21 cellular contexts compared by ENCODE assay signal in the genomic region with DNA sequence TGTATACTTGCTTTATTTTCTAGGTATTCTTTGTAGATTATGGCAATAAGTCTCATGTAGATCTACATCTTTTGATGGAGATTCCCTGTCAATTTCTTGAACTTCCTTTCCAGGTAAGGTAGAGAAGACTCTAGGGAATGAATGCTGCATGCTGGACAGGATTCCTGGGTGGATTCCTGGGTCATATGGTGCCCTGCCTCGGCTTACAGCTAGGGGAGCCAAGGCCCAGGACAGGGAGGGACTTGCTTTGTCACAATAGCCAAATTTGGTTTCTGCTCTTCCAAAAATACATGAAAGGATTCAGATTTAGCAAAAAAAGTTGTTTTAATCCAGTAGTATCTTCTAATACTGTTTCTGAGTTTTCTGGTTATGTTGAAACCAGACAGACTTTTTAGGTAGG. TPM values are rescaled to one million over a fixed set of nuclear protein-coding genes. Genes with fewer than 3 reads are reported as not detected.
DNase-seq lines count a peak whose midpoint lies in the region; ATAC-seq and TF ChIP-seq lines count a peak whose summit lies in the region.
"Had no signal": no experiment of that assay in that cellular context is flagged by ENCODE, and none has a peak within 500 bp of the region (broad histone marks: within the 10 kb centered on the region; RNA-seq: fewer than 3 reads in every experiment).

No MANE protein-coding gene starts in this region.

- no peak overlapping the region for H3K27ac Mint-ChIP-seq in progenitor cell of endocrine pancreas
- no peak overlapping the region for H3K27ac Mint-ChIP-seq in CD4-positive, alpha-beta T cell
- H3K27ac Mint-ChIP-seq: CD8-positive, alpha-beta memory T cell had no signal

- H3K36me3 ChIP-seq in WERI-Rb-1, result no peaks in the 10 kb centered on the region

- no peaks in the 10 kb centered on the region for H3K36me3 Mint-ChIP-seq in progenitor cell of endocrine pancreas (ENCODE audit: insufficient read depth)
- no peaks in the 10 kb centered on the region for H3K36me3 Mint-ChIP-seq in CD4-positive, alpha-beta T cell (ENCODE audit: low read depth)
- H3K36me3 Mint-ChIP-seq: CD8-positive, alpha-beta memory T cell had no signal

- TF ChIP-seq CTCF in GM12864 (IDR thresholded peaks at IDR 0.05; ENCODE audit: low read depth, low read length, missing control alignments), result peak; percentile 3
- peak; percentile 50 for TF ChIP-seq CTCF in WERI-Rb-1 (IDR thresholded peaks at IDR 0.05; ENCODE audit: low read depth, low read length)
- TF ChIP-seq CTCF in epithelial cell of proximal tubule (conservative IDR thresholded peaks at IDR 0.05; ENCODE audit: low read depth, low read length), result peak; percentile 12
- TF ChIP-seq CTCF in progenitor cell of endocrine pancreas (IDR thresholded peaks at IDR 0.05; ENCODE audit: unreplicated experiment), result peak; percentile 32
- TF ChIP-seq CTCF in CD4-positive, alpha-beta T cell (IDR thresholded peaks at IDR 0.05), result no peak

- peaks cover 13% of the 10 kb centered on the region for H3K27me3 Mint-ChIP-seq in progenitor cell of endocrine pancreas
- peaks cover 18% of the 10 kb centered on the region for H3K27me3 Mint-ChIP-seq in CD4-positive, alpha-beta T cell

- CTCF ChIA-PET in CD4-positive, alpha-beta T cell (lab: Charles Lee), result no interaction called here

- intact Hi-C loops in CD4-positive, alpha-beta T cell (cut with DNase I, micrococcal nuclease), result no loop called here

- H3K4me1 Mint-ChIP-seq in progenitor cell of endocrine pancreas (ENCODE audit: low read depth), result no peaks in the 10 kb centered on the region
- no peaks in the 10 kb centered on the region for H3K4me1 Mint-ChIP-seq in CD4-positive, alpha-beta T cell (ENCODE audit: low read depth)
- H3K4me1 Mint-ChIP-seq: CD8-positive, alpha-beta memory T cell had no signal

- H3K4me3 ChIP-seq in GM12864 (ENCODE audit: low read depth, low read length) (no peak overlapping the region), WERI-Rb-1 (ENCODE audit: low read depth, low read length) (no peak overlapping the region), epithelial cell of proximal tubule (ENCODE audit: low read depth, low read length) (no peak overlapping the region)
- H3K4me3 ChIP-seq: BLaER1 treated with 17β-estradiol and CSF1 and Interleukin-3, amounts not matched to agents 10 nM and 100 nM had no signal

- POLR2A ChIA-PET in CD4-positive, alpha-beta T cell (lab: Charles Lee), result no interaction called here

- H3K9me3 ChIP-seq in WERI-Rb-1 (ENCODE audit: severe bottlenecking), result no peaks in the 10 kb centered on the region
- no peaks in the 10 kb centered on the region for H3K9me3 ChIP-seq in CD4-positive, alpha-beta T cell (ENCODE audit: control insufficient read depth, low read length)
- H3K9me3 ChIP-seq: BLaER1 treated with 17β-estradiol and CSF1 and Interleukin-3, amounts not matched to agents 10 nM and 100 nM had no signal

- H3K9me3 Mint-ChIP-seq in progenitor cell of endocrine pancreas (ENCODE audit: low read depth), result peaks cover 3% of the 10 kb centered on the region
- H3K9me3 Mint-ChIP-seq in CD4-positive, alpha-beta T cell, result no peaks in the 10 kb centered on the region
- H3K9me3 Mint-ChIP-seq: CD8-positive, alpha-beta memory T cell had no signal

- H3K4me3 Mint-ChIP-seq in progenitor cell of endocrine pancreas (ENCODE audit: low read depth), result no peak overlapping the region
- no peak overlapping the region for H3K4me3 Mint-ChIP-seq in CD4-positive, alpha-beta T cell
- H3K4me3 Mint-ChIP-seq: CD8-positive, alpha-beta memory T cell had no signal

- H3K27ac ChIP-seq in WERI-Rb-1, result no peak overlapping the region
- no peak overlapping the region for H3K27ac ChIP-seq in CD4-positive, alpha-beta T cell (ENCODE audit: low read depth, low read length)
- H3K27ac ChIP-seq: BLaER1 treated with 17β-estradiol and CSF1 and Interleukin-3, amounts not matched to agents 10 nM and 100 nM had no signal

- no peaks in the 10 kb centered on the region for H3K27me3 ChIP-seq in WERI-Rb-1 (ENCODE audit: insufficient read depth, low read depth, severe bottlenecking)
- peaks cover 9% of the 10 kb centered on the region for H3K27me3 ChIP-seq in CD4-positive, alpha-beta T cell (ENCODE audit: control insufficient read depth, insufficient read depth, low read length)
- H3K27me3 ChIP-seq: BLaER1 treated with 17β-estradiol and CSF1 and Interleukin-3, amounts not matched to agents 10 nM and 100 nM had no signal

- DNase-seq in GM12864 (ENCODE audit: low read depth) (no peak), WERI-Rb-1 (no peak), epithelial cell of proximal tubule (ENCODE audit: low read depth) (no peak), progenitor cell of endocrine pancreas (ENCODE audit: low spot score, unreplicated experiment) (no peak), RKO (ENCODE audit: low spot score) (no peak), NCI-H2029 (lab: John Stamatoyannopoulos, UW) (no peak)
- no peak for DNase-seq in CD4-positive, alpha-beta T cell
- DNase-seq: CD8-positive, alpha-beta memory T cell; DMS53; EL; KBM-7; NCI-H1105; NCI-H2107; NCI-H510A; NCI-H774; RPMI8226; SIG-M5 had no signal

- ATAC-seq in HG02571 (IDR thresholded peaks at IDR 0.05; ENCODE audit: unreplicated experiment), result no peak
- no peak for ATAC-seq in CD4-positive, alpha-beta T cell (ENCODE audit: poor library complexity)
- ATAC-seq: SK-N-SH treated with all-trans-retinoic acid at 6 μM for 48 hours had no signal

RNA-seq across cellular contexts. Expression of gene ASPG, which starts 59.5 kb away (rescaled TPM):
- total RNA-seq in epithelial cell of proximal tubule (not detected in 2 replicates), progenitor cell of endocrine pancreas (not detected in 2 replicates)
- total RNA-seq in CD4-positive, alpha-beta T cell, result not detected
- total RNA-seq: A673; CD8-positive, alpha-beta memory T cell had no signal
